In the genomic region with DNA sequence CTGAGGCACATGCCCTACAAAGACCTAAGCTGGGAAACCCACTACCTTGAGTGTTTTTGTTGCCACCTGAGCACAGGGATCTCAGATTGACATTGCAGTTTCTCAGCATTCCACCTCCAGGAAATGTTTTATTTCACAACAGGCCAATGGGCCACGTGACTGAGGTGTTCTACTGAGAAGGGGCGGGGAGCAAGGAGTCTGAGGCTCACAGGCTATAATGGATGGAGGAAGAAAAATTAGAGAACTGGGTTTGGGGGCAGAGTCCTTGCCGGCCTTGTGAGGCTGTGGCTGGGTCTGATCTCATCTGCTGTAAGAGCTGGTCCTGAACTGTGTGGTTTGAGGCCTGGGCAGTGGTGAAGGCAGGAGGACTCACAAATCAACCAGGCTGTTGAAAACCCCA, we compare ENCODE assay signal across 24 cellular contexts. TPM values are rescaled to one million over a fixed set of nuclear protein-coding genes. Genes with fewer than 3 reads are reported as not detected.
"Had no signal": no experiment of that assay in that cellular context is flagged by ENCODE, and none has a peak within 500 bp of the region (broad histone marks: within the 10 kb centered on the region; RNA-seq: fewer than 3 reads in every experiment).

No MANE protein-coding gene starts in this region.

- H3K27me3 ChIP-seq: ascending aorta, neural progenitor cell, tibial nerve had no signal

- DNase-seq: activated CD4-positive, alpha-beta T cell treated with anti-CD3 and anti-CD28 coated beads, Interleukin-2, amount 10 ng/mL, durations not matched to agents 7 days and 5 days; activated CD8-positive, alpha-beta memory T cell treated with anti-CD3 and anti-CD28 coated beads, Interleukin-2, amount 50 U/mL, for 4 hours; activated effector memory CD4-positive, alpha-beta T cell treated with Interleukin-2 at 50 U/mL for 16 hours; activated naive CD4-positive, alpha-beta T cell treated with anti-CD3 and anti-CD28 coated beads, Interleukin-2, amount 50 U/mL, for 16 hours; activated T-cell treated with anti-CD3 and anti-CD28 coated beads, Interleukin-2, amount 50 U/mL, for 4 hours; effector CD8-positive, alpha-beta T cell; heart left ventricle; kidney glomerular epithelial cell; naive thymus-derived CD4-positive, alpha-beta T cell; psoas muscle; right cardiac atrium; stimulated activated naive CD8-positive, alpha-beta T cell treated with anti-CD3 and anti-CD28 coated beads, Interleukin-15, Interleukin-2, amounts not matched to agents 100 U/mL and 50 U/mL, for 24 hours; substantia nigra had no signal

- H3K4me1 ChIP-seq: ascending aorta, esophagus muscularis mucosa, gastroesophageal sphincter, neural progenitor cell, tibial nerve had no signal

- H3K4me3 ChIP-seq: ascending aorta, esophagus muscularis mucosa, gastroesophageal sphincter, heart left ventricle, neural progenitor cell, psoas muscle, tibial nerve had no signal

- H3K27ac ChIP-seq: ascending aorta, esophagus muscularis mucosa, gastroesophageal sphincter, heart left ventricle, neural progenitor cell, psoas muscle, tibial nerve had no signal

- H3K4me2 ChIP-seq: neural progenitor cell had no signal

- ATAC-seq: activated CD4-positive, CD25-positive, alpha-beta regulatory T cell treated with anti-CD3 and anti-CD28 coated beads, Interleukin-2, amount 50 U/mL, for 24 hours; activated T-cell treated with anti-CD3 and anti-CD28 coated beads, Interleukin-2, amount 50 U/mL, for 4 hours; gastroesophageal sphincter; heart left ventricle; naive thymus-derived CD4-positive, alpha-beta T cell; psoas muscle; right cardiac atrium; stimulated activated naive CD8-positive, alpha-beta T cell treated with anti-CD3 and anti-CD28 coated beads, Interleukin-15, Interleukin-2, amounts not matched to agents 100 U/mL and 50 U/mL, for 24 hours had no signal

- H3K9me3 ChIP-seq: ascending aorta, esophagus muscularis mucosa, gastroesophageal sphincter, heart left ventricle, psoas muscle, tibial nerve had no signal

- H3K36me3 ChIP-seq: ascending aorta, esophagus muscularis mucosa, gastroesophageal sphincter, heart left ventricle, neural progenitor cell, tibial nerve had no signal

- H3K9ac ChIP-seq: neural progenitor cell had no signal

- H2AFZ ChIP-seq: neural progenitor cell had no signal

RNA-seq across cellular contexts. Expression of a gene that starts 46.4 kb away (rescaled TPM):
- total RNA-seq: activated CD4-positive, alpha-beta T cell treated with anti-CD3 and anti-CD28 coated beads, Interleukin-2, amount 10 ng/mL, durations not matched to agents 7 days and 5 days; activated T-cell treated with anti-CD3 and anti-CD28 coated beads, Interleukin-2, amount 50 U/mL, for 4 hours; mononuclear cell; naive thymus-derived CD4-positive, alpha-beta T cell; osteocyte had no signal

RNA-seq across cellular contexts. Expression of a gene that starts 53.5 kb away (rescaled TPM):
- total RNA-seq: activated CD4-positive, alpha-beta T cell treated with anti-CD3 and anti-CD28 coated beads, Interleukin-2, amount 10 ng/mL, durations not matched to agents 7 days and 5 days; activated T-cell treated with anti-CD3 and anti-CD28 coated beads, Interleukin-2, amount 50 U/mL, for 4 hours; ascending aorta; cerebellum; esophagus muscularis mucosa; gastroesophageal sphincter; heart left ventricle; liver; mononuclear cell; naive thymus-derived CD4-positive, alpha-beta T cell; osteocyte; psoas muscle; right cardiac atrium; skeletal muscle tissue; tibial nerve had no signal
